Comparison of ENCODE assay signal across 13 cellular contexts in the genomic region with DNA sequence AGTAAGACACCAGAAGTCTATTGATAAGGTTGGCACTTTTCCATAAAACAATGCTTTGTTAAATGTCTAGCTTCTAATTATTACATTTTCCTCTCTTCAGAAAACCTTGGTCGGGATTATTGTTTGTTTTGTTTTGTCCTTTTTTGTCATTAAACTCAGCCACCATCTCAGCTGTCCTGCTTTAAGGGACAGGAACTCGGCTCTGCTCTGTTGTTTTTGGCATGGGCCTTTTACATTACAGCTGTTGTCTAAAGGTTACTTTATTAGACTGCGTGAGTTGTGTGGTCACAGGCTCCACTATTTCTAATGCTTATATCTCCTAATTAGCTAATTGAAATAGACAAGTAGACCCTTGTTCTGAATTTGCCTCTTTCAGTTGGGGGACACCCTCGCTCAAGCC. TPM values are rescaled to one million over a fixed set of nuclear protein-coding genes. Genes with fewer than 3 reads are reported as not detected.
DNase-seq lines count a peak whose midpoint lies in the region; ATAC-seq, FAIRE-seq and TF ChIP-seq lines count a peak whose summit lies in the region.
"Had no signal": no experiment of that assay in that cellular context is flagged by ENCODE, and none has a peak within 500 bp of the region (broad histone marks: within the 10 kb centered on the region; RNA-seq: fewer than 3 reads in every experiment).

No MANE protein-coding gene starts in this region.

- no peak for FAIRE-seq in frontal cortex (lab: Jason Lieb, UNC)

- no peaks in the 10 kb centered on the region for H3K27me3 ChIP-seq in mammary epithelial cell (ENCODE audit: insufficient read depth, low read length)

- in situ Hi-C loops in mammary epithelial cell (cut with MboI; ENCODE audit: low sequenced_read_pairs in 2 of 2) = no loop called here

- peak; percentile 42 for ATAC-seq in sciatic nerve
- no peak for ATAC-seq in activated CD4-positive, alpha-beta T cell treated with anti-CD3 and anti-CD28 coated beads for 36 hours
- ATAC-seq in HG02852 (IDR thresholded peaks at IDR 0.05; ENCODE audit: unreplicated experiment) = no peak
- no peak for ATAC-seq in GM21447 (IDR thresholded peaks at IDR 0.05; ENCODE audit: unreplicated experiment)
- ATAC-seq: activated CD8-positive, alpha-beta T cell treated with anti-CD3 and anti-CD28 coated beads for 36 hours had no signal

- TSS peak; percentile 85 for BruUV-seq in mammary epithelial cell (replicated peaks; lab: Mats Ljungman, UMichigan)

- peak overlapping the region; percentile 87 for H3K27ac ChIP-seq in mammary epithelial cell (ENCODE audit: insufficient read depth, low read depth, low read length)
- H3K27ac ChIP-seq: neutrophil had no signal

- H3K9ac ChIP-seq in mammary epithelial cell (ENCODE audit: insufficient read depth, low read length) = peak overlapping the region; percentile 91

- no peak for TF ChIP-seq CTCF in mammary epithelial cell (conservative IDR thresholded peaks at IDR 0.05 in 1 of 2, IDR thresholded peaks at IDR 0.05 in 1 of 2; ENCODE audit: extremely low read depth in 1 of 2, insufficient read depth in 1 of 2, low read depth in 1 of 2, low read length in 2 of 2)

- no peaks in the 10 kb centered on the region for H3K36me3 ChIP-seq in mammary epithelial cell (ENCODE audit: insufficient read depth, low read length)
- H3K36me3 ChIP-seq: neutrophil had no signal

- dilution Hi-C loops in mammary epithelial cell (cut with HindIII; ENCODE audit: low sequenced_read_pairs) = no loop called here

- POLR2A ChIA-PET in activated CD4-positive, alpha-beta T cell treated with anti-CD3 and anti-CD28 coated beads for 36 hours (lab: Charles Lee) = no interaction called here

- H3K9me3 Mint-ChIP-seq in activated CD4-positive, alpha-beta T cell treated with anti-CD3 and anti-CD28 coated beads for 36 hours (ENCODE audit: low read depth) = no peaks in the 10 kb centered on the region
- H3K9me3 Mint-ChIP-seq: activated CD8-positive, alpha-beta T cell treated with anti-CD3 and anti-CD28 coated beads for 36 hours had no signal

- no peaks in the 10 kb centered on the region for H3K4me1 Mint-ChIP-seq in activated CD4-positive, alpha-beta T cell treated with anti-CD3 and anti-CD28 coated beads for 36 hours
- H3K4me1 Mint-ChIP-seq: CD14-positive monocyte had no signal

- peak overlapping the region; percentile 89 for H3K4me2 ChIP-seq in mammary epithelial cell (ENCODE audit: insufficient read depth, low read depth, low read length)

- peak overlapping the region; percentile 47 to 62 (median 53) for H3K4me3 ChIP-seq in mammary epithelial cell (replicated peaks in 1 of 3; ENCODE audit: insufficient read depth in 1 of 3, low read depth in 2 of 3, low read length in 3 of 3)

- 6% methylated on average over 4 of the region's 4 CpGs for WGBS in mammary epithelial cell (ENCODE audit: low coverage, missing lambda C conversion rate)

- H3K9me3 ChIP-seq in mammary epithelial cell (replicated peaks; ENCODE audit: insufficient read depth, low read length) = no peaks in the 10 kb centered on the region
- H3K9me3 ChIP-seq: neutrophil had no signal

- no peaks in the 10 kb centered on the region for H4K20me1 ChIP-seq in mammary epithelial cell (ENCODE audit: insufficient read depth, low read length)

- no peak overlapping the region for H3K27ac Mint-ChIP-seq in activated CD4-positive, alpha-beta T cell treated with anti-CD3 and anti-CD28 coated beads for 36 hours
- H3K27ac Mint-ChIP-seq: activated CD8-positive, alpha-beta T cell treated with anti-CD3 and anti-CD28 coated beads for 36 hours; CD14-positive monocyte had no signal

- no peaks in the 10 kb centered on the region for H3K79me2 ChIP-seq in mammary epithelial cell (ENCODE audit: insufficient read depth, low read length)

- H3K36me3 Mint-ChIP-seq in activated CD4-positive, alpha-beta T cell treated with anti-CD3 and anti-CD28 coated beads for 36 hours (ENCODE audit: low read depth) = no peaks in the 10 kb centered on the region
- H3K36me3 Mint-ChIP-seq: CD14-positive monocyte had no signal

- CTCF ChIA-PET in mammary epithelial cell (lab: Charles Lee; ENCODE audit: low non-redundant PET) = no interaction called here
- CTCF ChIA-PET in activated CD4-positive, alpha-beta T cell treated with anti-CD3 and anti-CD28 coated beads for 36 hours (lab: Charles Lee) = no interaction called here

- H2AFZ ChIP-seq in mammary epithelial cell (ENCODE audit: low read depth, low read length) = peak overlapping the region; percentile 75

- DNase-seq in M059J (ENCODE audit: low read depth) = peak; percentile 28
- DNase-seq in mammary epithelial cell = no peak
- DNase-seq in kidney glomerular epithelial cell (lab: John Stamatoyannopoulos, UW) = peak; percentile 31
- DNase-seq in sciatic nerve (ENCODE audit: low spot score) = no peak
- no peak for DNase-seq in frontal cortex (ENCODE audit: low spot score in 2 of 2)
- DNase-seq in activated CD4-positive, alpha-beta T cell treated with anti-CD3 and anti-CD28 coated beads for 36 hours = no peak
- DNase-seq: activated CD8-positive, alpha-beta T cell treated with anti-CD3 and anti-CD28 coated beads for 36 hours; activated naive CD4-positive, alpha-beta T cell treated with anti-CD3 and anti-CD28 coated beads, Interleukin-2, amount 50 U/mL, for 16 hours; effector CD4-positive, alpha-beta T cell had no signal

- intact Hi-C loops in mammary epithelial cell (cut with micrococcal nuclease) = loop anchor here (2.0 to 5.0 kb wide), 4 partner anchors 13 to 90 kb away; no protein-coding TSS in a partner anchor
- intact Hi-C loops in sciatic nerve (cut with DNase I) = no loop called here
- intact Hi-C loops in activated CD4-positive, alpha-beta T cell treated with anti-CD3 and anti-CD28 coated beads for 36 hours (cut with DNase I, micrococcal nuclease) = no loop called here

- no peak overlapping the region for H3K4me3 Mint-ChIP-seq in activated CD4-positive, alpha-beta T cell treated with anti-CD3 and anti-CD28 coated beads for 36 hours
- H3K4me3 Mint-ChIP-seq: activated CD8-positive, alpha-beta T cell treated with anti-CD3 and anti-CD28 coated beads for 36 hours; CD14-positive monocyte had no signal

- H3K4me1 ChIP-seq in mammary epithelial cell (ENCODE audit: insufficient read depth, low read length) = peaks cover 52% of the 10 kb centered on the region

- peaks cover 15% of the 10 kb centered on the region for H3K27me3 Mint-ChIP-seq in activated CD4-positive, alpha-beta T cell treated with anti-CD3 and anti-CD28 coated beads for 36 hours

RNA-seq across cellular contexts. Expression of gene PALMD, which starts 1.5 kb away (rescaled TPM):
- total RNA-seq in M059J (2014; rRNA removed; shearing (Covaris generic)) = 10.2 and 11.7 TPM in 2 replicates
- total RNA-seq in mammary epithelial cell (10 to 100 TPM in 1 of 2 donors, 1 to 10 TPM in 1; 2.7 to 36.7 TPM), sciatic nerve (119 TPM), frontal cortex (40.8 TPM)
- 1.7 TPM for polyA plus RNA-seq in mammary epithelial cell
- polyA minus RNA-seq in mammary epithelial cell = 2.6 TPM
- not detected for total RNA-seq in activated CD4-positive, alpha-beta T cell treated with anti-CD3 and anti-CD28 coated beads for 36 hours
- total RNA-seq: activated CD8-positive, alpha-beta T cell treated with anti-CD3 and anti-CD28 coated beads for 36 hours had no signal
- polyA plus RNA-seq: CD14-positive monocyte had no signal

Comparison
In these comparisons a context has a peak if more than half of its experiments do, and no peak if none do; other contexts are left out.
1. DNase-seq: peak in M059J (single experiment) and kidney glomerular epithelial cell (single experiment); none in mammary epithelial cell (single experiment), sciatic nerve (single experiment), frontal cortex (0 of 2) and activated CD4-positive, alpha-beta T cell treated with anti-CD3 and anti-CD28 coated beads for 36 hours (single experiment).